1 cellular context compared by ENCODE assay signal in the genomic region with DNA sequence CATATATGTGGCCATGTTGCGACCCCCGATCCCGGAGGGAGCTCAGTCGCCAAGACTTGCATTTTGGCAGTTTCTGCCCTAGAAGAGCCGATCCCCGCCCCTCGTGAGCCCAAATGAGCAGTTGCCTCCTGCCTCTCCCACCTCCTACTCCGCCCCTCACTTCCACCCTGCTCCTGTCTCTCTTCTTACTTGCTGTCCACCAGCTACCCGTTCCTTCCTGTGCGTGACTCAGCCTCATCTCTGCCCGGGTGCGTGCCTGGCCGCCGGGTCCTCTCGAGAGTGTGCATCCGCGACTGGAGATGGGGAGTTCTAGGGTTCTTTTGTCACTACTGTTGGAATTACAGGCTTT.
TF ChIP-seq lines count a peak whose summit lies in the region.

No MANE protein-coding gene starts in this region.

TF ChIP-seq in HepG2, 621 proteins besides CTCF, POLR2A, EP300 and RAD21 (continued from another document and continues in another):
- TF ChIP-seq ARID4A (CRISPR knock-in tag; IDR thresholded peaks at IDR 0.05; ENCODE audit: borderline replicate concordance) (0 out of 2 replicates have a peak, but pooled peaks have one; percentile 16), ZNF850 (CRISPR knock-in tag; conservative IDR thresholded peaks at IDR 0.05) (no peak), FOXP4 (CRISPR knock-in tag; IDR thresholded peaks at IDR 0.05) (no peak), ZNF180 (CRISPR knock-in tag; IDR thresholded peaks at IDR 0.05; ENCODE audit: borderline replicate concordance, low read depth) (no peak), ZNF10 (CRISPR knock-in tag; IDR thresholded peaks at IDR 0.05; ENCODE audit: borderline replicate concordance, low read depth) (no peak), GABPA (IDR thresholded peaks at IDR 0.05; ENCODE audit: low read depth, low read length) (peak; percentile 41; the same call in 1 of the 2 replicates), GABPA (CRISPR knock-in tag; IDR thresholded peaks at IDR 0.05; ENCODE audit: low read depth) (no peak), ZXDC (CRISPR knock-in tag; IDR thresholded peaks at IDR 0.05) (no peak), NR3C1 (CRISPR knock-in tag; IDR thresholded peaks at IDR 0.05) (no peak), ZNF7 (CRISPR knock-in tag; IDR thresholded peaks at IDR 0.05) (no peak), CHCHD3 (CRISPR knock-in tag; IDR thresholded peaks at IDR 0.05) (no peak), GTF3A (CRISPR knock-in tag; conservative IDR thresholded peaks at IDR 0.05) (no peak), DMTF1 (CRISPR knock-in tag; IDR thresholded peaks at IDR 0.05) (no peak), ZSCAN9 (CRISPR knock-in tag; IDR thresholded peaks at IDR 0.05; ENCODE audit: borderline replicate concordance) (no peak), ZNF329 (CRISPR knock-in tag; IDR thresholded peaks at IDR 0.05; ENCODE audit: low read depth) (no peak), ZNF550 (CRISPR knock-in tag; IDR thresholded peaks at IDR 0.05; ENCODE audit: borderline replicate concordance) (no peak), SSRP1 (CRISPR knock-in tag; IDR thresholded peaks at IDR 0.05) (no peak), DPF2 (CRISPR knock-in tag; IDR thresholded peaks at IDR 0.05; ENCODE audit: borderline replicate concordance, low read depth) (no peak), RFX3 (CRISPR knock-in tag; IDR thresholded peaks at IDR 0.05) (no peak), ZNF30 (CRISPR knock-in tag; IDR thresholded peaks at IDR 0.05) (no peak), HMGA1 (CRISPR knock-in tag; conservative IDR thresholded peaks at IDR 0.05) (no peak), HHEX (CRISPR knock-in tag; IDR thresholded peaks at IDR 0.05) (no peak), GPBP1L1 (CRISPR knock-in tag; IDR thresholded peaks at IDR 0.05) (no peak), JARID2 (CRISPR knock-in tag; IDR thresholded peaks at IDR 0.05; ENCODE audit: insufficient replicate concordance) (no peak), ZNF18 (CRISPR knock-in tag; IDR thresholded peaks at IDR 0.05; ENCODE audit: insufficient replicate concordance) (no peak)
- TF ChIP-seq, protein P1, sequence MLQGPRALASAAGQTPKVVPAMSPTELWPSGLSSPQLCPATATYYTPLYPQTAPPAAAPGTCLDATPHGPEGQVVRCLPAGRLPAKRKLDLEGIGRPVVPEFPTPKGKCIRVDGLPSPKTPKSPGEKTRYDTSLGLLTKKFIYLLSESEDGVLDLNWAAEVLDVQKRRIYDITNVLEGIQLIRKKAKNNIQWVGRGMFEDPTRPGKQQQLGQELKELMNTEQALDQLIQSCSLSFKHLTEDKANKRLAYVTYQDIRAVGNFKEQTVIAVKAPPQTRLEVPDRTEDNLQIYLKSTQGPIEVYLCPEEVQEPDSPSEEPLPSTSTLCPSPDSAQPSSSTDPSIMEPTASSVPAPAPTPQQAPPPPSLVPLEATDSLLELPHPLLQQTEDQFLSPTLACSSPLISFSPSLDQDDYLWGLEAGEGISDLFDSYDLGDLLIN (CRISPR knock-in tag; IDR thresholded peaks at IDR 0.05; ENCODE audit: borderline replicate concordance) = no peak
- TF ChIP-seq, protein P2, sequence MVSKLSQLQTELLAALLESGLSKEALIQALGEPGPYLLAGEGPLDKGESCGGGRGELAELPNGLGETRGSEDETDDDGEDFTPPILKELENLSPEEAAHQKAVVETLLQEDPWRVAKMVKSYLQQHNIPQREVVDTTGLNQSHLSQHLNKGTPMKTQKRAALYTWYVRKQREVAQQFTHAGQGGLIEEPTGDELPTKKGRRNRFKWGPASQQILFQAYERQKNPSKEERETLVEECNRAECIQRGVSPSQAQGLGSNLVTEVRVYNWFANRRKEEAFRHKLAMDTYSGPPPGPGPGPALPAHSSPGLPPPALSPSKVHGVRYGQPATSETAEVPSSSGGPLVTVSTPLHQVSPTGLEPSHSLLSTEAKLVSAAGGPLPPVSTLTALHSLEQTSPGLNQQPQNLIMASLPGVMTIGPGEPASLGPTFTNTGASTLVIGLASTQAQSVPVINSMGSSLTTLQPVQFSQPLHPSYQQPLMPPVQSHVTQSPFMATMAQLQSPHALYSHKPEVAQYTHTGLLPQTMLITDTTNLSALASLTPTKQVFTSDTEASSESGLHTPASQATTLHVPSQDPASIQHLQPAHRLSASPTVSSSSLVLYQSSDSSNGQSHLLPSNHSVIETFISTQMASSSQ (IDR thresholded peaks at IDR 0.05; ENCODE audit: low read depth) = no peak
- TF ChIP-seq, protein P2 (CRISPR knock-in tag; IDR thresholded peaks at IDR 0.05; ENCODE audit: borderline replicate concordance) = 0 out of 2 replicates have a peak, but pooled peaks have one; percentile 8
